26 cellular contexts compared by ENCODE assay signal in the genomic region with DNA sequence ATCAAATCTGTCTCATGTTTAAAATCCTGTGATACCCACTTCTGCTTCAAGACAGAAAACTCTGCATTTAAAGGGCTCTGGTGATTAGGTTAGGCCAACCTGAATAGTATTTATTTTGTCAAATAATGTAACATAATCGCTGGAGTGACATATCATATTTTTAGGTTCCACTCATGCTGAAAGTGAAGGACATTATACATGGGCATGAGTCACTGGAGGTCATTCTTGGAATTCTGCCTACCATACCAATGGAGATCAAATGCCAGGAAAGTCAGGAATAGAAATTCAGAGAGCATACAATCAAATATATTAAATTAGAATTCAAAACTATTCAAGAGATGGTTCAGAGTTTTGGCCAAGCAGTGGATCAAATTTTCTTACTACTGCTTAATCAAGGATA.
DNase-seq lines count a peak whose midpoint lies in the region; ATAC-seq and TF ChIP-seq lines count a peak whose summit lies in the region.
"Had no signal": no experiment of that assay in that cellular context is flagged by ENCODE, and none has a peak within 500 bp of the region (broad histone marks: within the 10 kb centered on the region; RNA-seq: fewer than 3 reads in every experiment).

No MANE protein-coding gene starts in this region.

- H3K36me3 ChIP-seq in SK-N-SH (replicated peaks in 1 of 2; ENCODE audit: control insufficient read depth in 1 of 2, insufficient read depth in 2 of 2, low read length in 1 of 2) (no peaks in the 10 kb centered on the region), gastrocnemius medialis (no peaks in the 10 kb centered on the region)
- H3K36me3 ChIP-seq: BLaER1 treated with 17β-estradiol and CSF1 and Interleukin-3, amounts not matched to agents 10 nM and 100 nM had no signal

- 50% methylated on average over 1 of the region's 1 CpG for WGBS in SK-N-SH (ENCODE audit: low lambda C conversion rate)

- no peak for TF ChIP-seq RAD21 in SK-N-SH (IDR thresholded peaks at IDR 0.05; ENCODE audit: low read length)

- POLR2A ChIA-PET in SK-N-SH (lab: Yijun Ruan, JAX): no interaction called here

- no peaks in the 10 kb centered on the region for H4K20me1 ChIP-seq in SK-N-SH (ENCODE audit: insufficient read depth)
- H4K20me1 ChIP-seq: BLaER1 treated with 17β-estradiol and CSF1 and Interleukin-3, amounts not matched to agents 10 nM and 100 nM had no signal

- CTCF ChIA-PET in SK-N-SH (lab: Yijun Ruan, JAX): no interaction called here

- H3K4me1 ChIP-seq in SK-N-SH (ENCODE audit: control insufficient read depth in 1 of 2, insufficient read depth in 2 of 2, low read depth in 1 of 2, low read length in 1 of 2): no peaks in the 10 kb centered on the region
- peaks cover 8 to 9% of the 10 kb centered on the region in 2 donors for H3K4me1 ChIP-seq in gastrocnemius medialis
- H3K4me1 ChIP-seq: A549 had no signal

- in situ Hi-C loops in gastrocnemius medialis (cut with MboI; ENCODE audit: low sequenced_read_pairs in 4 of 4): no loop called here

- TF ChIP-seq POLR2A in gastrocnemius medialis (IDR thresholded peaks at IDR 0.05): no peak

- no peaks in the 10 kb centered on the region for H3F3A ChIP-seq in SK-N-SH (replicated peaks; ENCODE audit: insufficient read depth)

- TF ChIP-seq CTCF in SK-N-SH (IDR thresholded peaks at IDR 0.05): no peak
- TF ChIP-seq CTCF in gastrocnemius medialis (IDR thresholded peaks at IDR 0.05 in 4 of 5, conservative IDR thresholded peaks at IDR 0.05 in 1 of 5): no peak

- H2AFZ ChIP-seq in SK-N-SH (ENCODE audit: low read depth): no peak overlapping the region
- H2AFZ ChIP-seq: GM23338 had no signal

- intact Hi-C loops in gastrocnemius medialis (cut with DNase I; ENCODE audit: low total_unique reads): no loop called here

- no peak overlapping the region for H3K4me3 ChIP-seq in SK-N-SH (ENCODE audit: low read depth in 2 of 2, low read length in 1 of 2)
- H3K4me3 ChIP-seq in gastrocnemius medialis: no peak overlapping the region
- H3K4me3 ChIP-seq: A549; BLaER1 treated with 17β-estradiol and CSF1 and Interleukin-3, amounts not matched to agents 10 nM and 100 nM; GM23338; SK-N-MC had no signal

- H3K27ac ChIP-seq in SK-N-SH (ENCODE audit: low read depth in 2 of 2, low read length in 1 of 2) (no peak overlapping the region), gastrocnemius medialis (no peak overlapping the region)
- H3K27ac ChIP-seq: A549; BLaER1 treated with 17β-estradiol and CSF1 and Interleukin-3, amounts not matched to agents 10 nM and 100 nM; SK-N-MC had no signal

- H3K9me3 ChIP-seq in SK-N-SH (no peaks in the 10 kb centered on the region), gastrocnemius medialis (no peaks in the 10 kb centered on the region)
- H3K9me3 ChIP-seq: A549; BLaER1 treated with 17β-estradiol and CSF1 and Interleukin-3, amounts not matched to agents 10 nM and 100 nM had no signal

- H3K9me2 ChIP-seq in SK-N-SH: no peaks in the 10 kb centered on the region

- H3K79me2 ChIP-seq in SK-N-SH (ENCODE audit: insufficient read depth): no peaks in the 10 kb centered on the region

- no peak for TF ChIP-seq EP300 in SK-N-SH (IDR thresholded peaks at IDR 0.05; ENCODE audit: borderline replicate concordance in 1 of 2, low read depth in 1 of 2, low read length in 1 of 2)

- H3K4me2 ChIP-seq in SK-N-SH: no peak overlapping the region
- H3K4me2 ChIP-seq: A549; BLaER1 treated with 17β-estradiol and CSF1 and Interleukin-3, amounts not matched to agents 10 nM and 100 nM; GM23338 had no signal

- H3K27me3 ChIP-seq in SK-N-SH (ENCODE audit: insufficient read depth): no peaks in the 10 kb centered on the region
- H3K27me3 ChIP-seq in gastrocnemius medialis: no peaks in the 10 kb centered on the region
- H3K27me3 ChIP-seq: BLaER1 treated with 17β-estradiol and CSF1 and Interleukin-3, amounts not matched to agents 10 nM and 100 nM had no signal

- ATAC-seq in gastrocnemius medialis (peak; percentile 44 to 63), GM19351 (IDR thresholded peaks at IDR 0.05; ENCODE audit: unreplicated experiment) (no peak)
- ATAC-seq: A549, GM23338, Panc1 had no signal

- H3K9ac ChIP-seq in SK-N-SH: no peak overlapping the region
- H3K9ac ChIP-seq: BLaER1 treated with 17β-estradiol and CSF1 and Interleukin-3, amounts not matched to agents 10 nM and 100 nM had no signal

- DNase-seq in EL (peak; percentile 11), SK-N-SH (no peak), iris pigment epithelial cell (ENCODE audit: low read depth) (peak; percentile 1), gastrocnemius medialis (no peak), activated gamma-delta T cell (lab: John Stamatoyannopoulos, UW) (no peak), NCI-H2107 treated with DMSO at 0.1 percent for 48 hours (lab: John Stamatoyannopoulos, UW; ENCODE audit: unreplicated experiment) (no peak), DMS 273 (lab: John Stamatoyannopoulos, UW; ENCODE audit: unreplicated experiment) (no peak)
- DNase-seq: AML-193; CD4-positive, alpha-beta memory T cell; COR-L47; DMS 273 treated with DMSO at 0.1 percent for 48 hours; DMS79; H9; Karpas-422; MV-4-11; NCI-H1105; NCI-H2029; NCI-H2227 treated with DMSO at 0.1 percent for 48 hours; NCI-H526 treated with DMSO at 0.1 percent for 48 hours; SIG-M5 had no signal

TF ChIP-seq in SK-N-SH, 30 proteins besides CTCF, POLR2A, EP300 and RAD21:
- TF ChIP-seq TEAD4 (IDR thresholded peaks at IDR 0.05; ENCODE audit: borderline replicate concordance, insufficient read depth) (0 out of 2 replicates have a peak, but pooled peaks have one; percentile 11), RCOR1 (IDR thresholded peaks at IDR 0.05; ENCODE audit: low read length) (no peak), FOSL2 (IDR thresholded peaks at IDR 0.05; ENCODE audit: borderline replicate concordance, low read depth) (peak; percentile 39; the same call in 1 of the 2 replicates), SIN3A (IDR thresholded peaks at IDR 0.05; ENCODE audit: borderline replicate concordance, low read depth, low read length) (no peak)

Comparison
In these comparisons a context has a peak if more than half of its experiments do, and no peak if none do; other contexts are left out.
1. DNase-seq: peak in EL (single experiment) and iris pigment epithelial cell (single experiment); none in SK-N-SH (single experiment), gastrocnemius medialis (0 of 2), activated gamma-delta T cell (single experiment), NCI-H2107 treated with DMSO at 0.1 percent for 48 hours (single experiment) and DMS 273 (single experiment).